In genomic region chr17:64278614-64279013, GRCh38 we compare ENCODE assay signal across 11 cellular contexts. TPM values are rescaled to one million over a fixed set of nuclear protein-coding genes. Genes with fewer than 3 reads are reported as not detected.
A peak's percentile ranks its signal among the peaks of the same experiment; 100 is the strongest.
DNase-seq lines count a peak whose midpoint lies in the region; ATAC-seq and TF ChIP-seq lines count a peak whose summit lies in the region.
"Had no signal": no experiment of that assay in that cellular context is flagged by ENCODE, and none has a peak within 500 bp of the region (broad histone marks: within the 10 kb centered on the region; RNA-seq: fewer than 3 reads in every experiment).

No MANE protein-coding gene starts in this region.

- TF ChIP-seq EP300 in sigmoid colon (IDR thresholded peaks at IDR 0.05), result no peak

- no peaks in the 10 kb centered on the region for H3K36me3 Mint-ChIP-seq in osteocyte (ENCODE audit: unreplicated experiment)
- no peaks in the 10 kb centered on the region for H3K36me3 Mint-ChIP-seq in activated T-cell treated with anti-CD3 and anti-CD28 coated beads, Interleukin-2, amount 50 U/mL, for 72 hours (ENCODE audit: insufficient read depth in 2 of 2)

- H3K27me3 Mint-ChIP-seq in osteocyte (ENCODE audit: unreplicated experiment), result no peaks in the 10 kb centered on the region
- H3K27me3 Mint-ChIP-seq in activated T-cell treated with anti-CD3 and anti-CD28 coated beads, Interleukin-2, amount 50 U/mL, for 72 hours (ENCODE audit: low read depth), result no peaks in the 10 kb centered on the region
- H3K27me3 Mint-ChIP-seq: activated naive CD8-positive, alpha-beta T cell treated with anti-CD3 and anti-CD28 coated beads, Interleukin-2, amount 50 U/mL, for 24 hours had no signal

- peaks cover 0 to 18% (median 11%) of the 10 kb centered on the region in 4 donors for H3K4me1 ChIP-seq in sigmoid colon

- no peak for ATAC-seq in activated T-cell treated with anti-CD3 and anti-CD28 coated beads, Interleukin-2, amount 50 U/mL, for 72 hours (replicated peaks in 1 of 2)
- ATAC-seq: activated naive CD8-positive, alpha-beta T cell treated with anti-CD3 and anti-CD28 coated beads, Interleukin-2, amount 50 U/mL, for 24 hours had no signal

- H3K4me3 ChIP-seq in NB4 (ENCODE audit: low read depth, low read length) (no peak overlapping the region), sigmoid colon (no peak overlapping the region)

- H3K9me3 ChIP-seq in sigmoid colon, result no peaks in the 10 kb centered on the region

- H3K27ac Mint-ChIP-seq in osteocyte (ENCODE audit: unreplicated experiment), result no peak overlapping the region
- no peak overlapping the region for H3K27ac Mint-ChIP-seq in activated T-cell treated with anti-CD3 and anti-CD28 coated beads, Interleukin-2, amount 50 U/mL, for 72 hours
- H3K27ac Mint-ChIP-seq: activated naive CD8-positive, alpha-beta T cell treated with anti-CD3 and anti-CD28 coated beads, Interleukin-2, amount 50 U/mL, for 24 hours had no signal

- DNase-seq in EH (ENCODE audit: low read depth) (peak; percentile 53), NB4 (ENCODE audit: low read depth) (peak; percentile 15), dermis blood vessel endothelial cell (peak; percentile 76), myocyte (ENCODE audit: low read depth) (peak; percentile 20), sigmoid colon (no peak), SW 1271 (lab: John Stamatoyannopoulos, UW) (no peak), osteocyte (ENCODE audit: extremely low spot score, unreplicated experiment) (no peak)
- no peak for DNase-seq in activated T-cell treated with anti-CD3 and anti-CD28 coated beads, Interleukin-2, amount 50 U/mL, for 72 hours
- DNase-seq: activated CD4-positive, CD25-positive, alpha-beta regulatory T cell; activated naive CD8-positive, alpha-beta T cell treated with anti-CD3 and anti-CD28 coated beads, Interleukin-2, amount 50 U/mL, for 24 hours; NK-92 treated with Interleukin-12 subunit alpha and Interleukin-12 subunit beta, amount 100 ng/mL, for 24 hours had no signal

- no peak for TF ChIP-seq CTCF in NB4 (IDR thresholded peaks at IDR 0.05; ENCODE audit: low read depth, low read length)
- no peak for TF ChIP-seq CTCF in sigmoid colon (IDR thresholded peaks at IDR 0.05)
- no peak for TF ChIP-seq CTCF in osteocyte (IDR thresholded peaks at IDR 0.05)

- H3K27me3 ChIP-seq in sigmoid colon, result no peaks in the 10 kb centered on the region

- no peaks in the 10 kb centered on the region for H3K9me3 Mint-ChIP-seq in osteocyte (ENCODE audit: unreplicated experiment)
- H3K9me3 Mint-ChIP-seq in activated T-cell treated with anti-CD3 and anti-CD28 coated beads, Interleukin-2, amount 50 U/mL, for 72 hours, result no peaks in the 10 kb centered on the region
- H3K9me3 Mint-ChIP-seq: activated naive CD8-positive, alpha-beta T cell treated with anti-CD3 and anti-CD28 coated beads, Interleukin-2, amount 50 U/mL, for 24 hours had no signal

- H3K4me3 Mint-ChIP-seq in osteocyte (ENCODE audit: unreplicated experiment), result no peak overlapping the region
- H3K4me3 Mint-ChIP-seq in activated T-cell treated with anti-CD3 and anti-CD28 coated beads, Interleukin-2, amount 50 U/mL, for 72 hours, result no peak overlapping the region
- H3K4me3 Mint-ChIP-seq: activated naive CD8-positive, alpha-beta T cell treated with anti-CD3 and anti-CD28 coated beads, Interleukin-2, amount 50 U/mL, for 24 hours had no signal

- TF ChIP-seq POLR2A in NB4 (IDR thresholded peaks at IDR 0.05; ENCODE audit: extremely low read depth, insufficient read length) (no peak), sigmoid colon (IDR thresholded peaks at IDR 0.05) (no peak)

- intact Hi-C loops in sigmoid colon (cut with DNase I), result no loop called here

- WGBS in sigmoid colon, 2 donors, result 27 to 52% methylated on average over 3 of the region's 3 CpGs

- peak overlapping the region in 1 of 4 donors; percentile 66 for H3K27ac ChIP-seq in sigmoid colon

- peaks cover 14% of the 10 kb centered on the region for H3K4me1 Mint-ChIP-seq in osteocyte (ENCODE audit: unreplicated experiment)
- H3K4me1 Mint-ChIP-seq in activated T-cell treated with anti-CD3 and anti-CD28 coated beads, Interleukin-2, amount 50 U/mL, for 72 hours (ENCODE audit: low read depth), result peaks cover 6% of the 10 kb centered on the region
- H3K4me1 Mint-ChIP-seq: activated naive CD8-positive, alpha-beta T cell treated with anti-CD3 and anti-CD28 coated beads, Interleukin-2, amount 50 U/mL, for 24 hours had no signal

- H3K36me3 ChIP-seq in sigmoid colon, result no peaks in the 10 kb centered on the region

RNA-seq across cellular contexts. Expression of gene TEX2, which starts 15.6 kb away (rescaled TPM):
- total RNA-seq in dermis blood vessel endothelial cell (34.9 and 47.8 TPM in 2 replicates), myocyte (77.4 and 90.2 TPM in 2 replicates), sigmoid colon (10 to 100 TPM; 39.3 to 50.7 (median 42.5) TPM), osteocyte (72.0 and 73.5 TPM in 2 replicates)
- 51.2 TPM for polyA plus RNA-seq in myocyte (2012)
- polyA plus RNA-seq in sigmoid colon, result 10 to 100 TPM in 1 of 3 donors, 1 to 10 TPM in 2; 4.6 to 14.5 (median 7.8) TPM
- 10 to 100 TPM; 10.5 to 15.7 TPM for total RNA-seq in activated T-cell treated with anti-CD3 and anti-CD28 coated beads, Interleukin-2, amount 50 U/mL, for 72 hours

Comparison
In these comparisons a context has a peak if more than half of its experiments do, and no peak if none do; other contexts are left out.
1. DNase-seq: peak in EH (single experiment), NB4 (single experiment), dermis blood vessel endothelial cell (single experiment) and myocyte (single experiment); none in sigmoid colon (single experiment), SW 1271 (0 of 2), osteocyte (single experiment) and activated T-cell treated with anti-CD3 and anti-CD28 coated beads, Interleukin-2, amount 50 U/mL, for 72 hours (0 of 2).